Comparison of ENCODE assay signal across 21 cellular contexts in the genomic region with DNA sequence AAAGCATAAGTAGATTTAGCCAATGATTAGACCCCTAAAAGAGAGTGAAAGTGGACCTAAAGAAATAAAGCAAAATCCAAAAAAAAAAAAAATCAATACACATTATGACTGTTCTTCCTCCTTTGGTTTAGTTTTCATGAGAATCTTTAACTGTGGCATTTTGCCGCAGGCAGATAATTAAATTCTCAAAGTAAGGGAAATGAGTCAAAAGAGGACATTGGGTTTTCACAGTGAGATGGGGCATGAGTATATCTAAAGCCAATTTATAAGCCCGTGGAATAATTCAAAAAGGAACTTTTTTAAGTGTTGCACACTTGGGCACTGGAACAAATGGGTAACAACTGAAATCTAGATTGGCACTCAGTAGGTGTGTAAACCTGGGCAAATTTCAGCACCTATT.
"Had no signal": no experiment of that assay in that cellular context is flagged by ENCODE, and none has a peak within 500 bp of the region (broad histone marks: within the 10 kb centered on the region; RNA-seq: fewer than 3 reads in every experiment).

No MANE protein-coding gene starts in this region.

- H3K4me3 ChIP-seq: esophagus squamous epithelium, lower lobe of right lung, prostate gland, right atrium auricular region, smooth muscle cell, suprapubic skin had no signal

- H3K4me1 ChIP-seq: esophagus squamous epithelium, lower lobe of right lung, prostate gland, right atrium auricular region, suprapubic skin had no signal

- H3K9me3 ChIP-seq: esophagus squamous epithelium, lower lobe of right lung, prostate gland, right atrium auricular region, suprapubic skin had no signal

- H3K27me3 ChIP-seq: esophagus squamous epithelium, right atrium auricular region, suprapubic skin had no signal

- H3K36me3 ChIP-seq: esophagus squamous epithelium, lower lobe of right lung, prostate gland, right atrium auricular region, suprapubic skin had no signal

- ATAC-seq: effector memory CD8-positive, alpha-beta T cell; left ventricle myocardium superior; lower lobe of right lung; naive thymus-derived CD8-positive, alpha-beta T cell; sciatic nerve; stimulated activated naive CD8-positive, alpha-beta T cell treated with anti-CD3 and anti-CD28 coated beads, Interleukin-15, amount 100 ng/mL, for 72 hours had no signal

- H3K27ac ChIP-seq: esophagus squamous epithelium, lower lobe of right lung, prostate gland, right atrium auricular region, suprapubic skin had no signal

- DNase-seq: cortex of kidney; effector memory CD8-positive, alpha-beta T cell; erythroblast; esophagus squamous epithelium; hypothalamus; left ventricle myocardium superior; lower lobe of right lung; naive thymus-derived CD8-positive, alpha-beta T cell; nephron progenitor cell; nucleus accumbens; stimulated activated CD4-positive, alpha-beta T cell treated with anti-CD3 and anti-CD28 coated beads, Interleukin-12 subunit alpha, Interleukin-12 subunit beta, amount 100 ng/mL, for 4 hours; stimulated activated CD4-positive, alpha-beta T cell treated with anti-CD3 and anti-CD28 coated beads, Interleukin-1b, Interleukin-23, amount 100 ng/mL, for 48 hours; stimulated activated CD4-positive, alpha-beta T cell treated with anti-CD3 and anti-CD28 coated beads, Interleukin-4, amount 100 ng/mL, for 1 hour; stimulated activated CD8-positive, alpha-beta memory T cell treated with anti-CD3 and anti-CD28 coated beads, Interleukin-4, amount 100 ng/mL, for 48 hours; stimulated activated naive CD4-positive, alpha-beta T cell; stimulated activated naive CD8-positive, alpha-beta T cell treated with anti-CD3 and anti-CD28 coated beads, Interleukin-15, amount 100 ng/mL, for 72 hours had no signal
